1 cellular context compared by ENCODE assay signal in the genomic region with DNA sequence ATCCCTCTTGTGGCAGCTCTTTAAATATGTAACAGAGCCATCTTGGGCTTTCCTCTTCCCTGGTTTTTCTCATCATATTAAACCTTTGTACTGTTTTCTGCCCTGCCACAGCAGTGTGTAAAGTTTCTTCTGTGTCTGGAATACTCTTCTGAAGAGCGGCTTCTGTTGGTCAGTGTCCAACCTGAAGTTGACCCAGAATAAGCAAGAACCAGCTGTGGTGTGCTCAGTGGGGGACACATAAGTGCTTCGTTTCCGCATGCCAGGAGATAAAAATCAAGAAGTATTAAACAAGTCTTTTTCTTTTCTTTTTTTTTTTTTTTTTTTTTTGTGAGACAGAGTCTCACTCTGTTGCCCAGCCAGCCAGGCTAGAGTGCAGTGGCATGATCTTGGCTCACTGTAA.
TF ChIP-seq lines count a peak whose summit lies in the region.

No MANE protein-coding gene starts in this region.

TF ChIP-seq in WTC11, 78 proteins besides CTCF, POLR2A, EP300 and RAD21 (continued from another document):
- TF ChIP-seq KAT7 (CRISPR knock-in tag; IDR thresholded peaks at IDR 0.05; ENCODE audit: borderline replicate concordance) (no peak), SOX15 (CRISPR knock-in tag; IDR thresholded peaks at IDR 0.05) (no peak), NR1H2 (CRISPR knock-in tag; IDR thresholded peaks at IDR 0.05) (no peak), NR2C2 (CRISPR knock-in tag; IDR thresholded peaks at IDR 0.05) (no peak), ZNF121 (CRISPR knock-in tag; IDR thresholded peaks at IDR 0.05) (no peak), NFATC4 (CRISPR knock-in tag; IDR thresholded peaks at IDR 0.05) (no peak), GABPB1 (CRISPR knock-in tag; IDR thresholded peaks at IDR 0.05) (no peak), GTF2I (CRISPR knock-in tag; conservative IDR thresholded peaks at IDR 0.05) (no peak)
- TF ChIP-seq, protein P1, sequence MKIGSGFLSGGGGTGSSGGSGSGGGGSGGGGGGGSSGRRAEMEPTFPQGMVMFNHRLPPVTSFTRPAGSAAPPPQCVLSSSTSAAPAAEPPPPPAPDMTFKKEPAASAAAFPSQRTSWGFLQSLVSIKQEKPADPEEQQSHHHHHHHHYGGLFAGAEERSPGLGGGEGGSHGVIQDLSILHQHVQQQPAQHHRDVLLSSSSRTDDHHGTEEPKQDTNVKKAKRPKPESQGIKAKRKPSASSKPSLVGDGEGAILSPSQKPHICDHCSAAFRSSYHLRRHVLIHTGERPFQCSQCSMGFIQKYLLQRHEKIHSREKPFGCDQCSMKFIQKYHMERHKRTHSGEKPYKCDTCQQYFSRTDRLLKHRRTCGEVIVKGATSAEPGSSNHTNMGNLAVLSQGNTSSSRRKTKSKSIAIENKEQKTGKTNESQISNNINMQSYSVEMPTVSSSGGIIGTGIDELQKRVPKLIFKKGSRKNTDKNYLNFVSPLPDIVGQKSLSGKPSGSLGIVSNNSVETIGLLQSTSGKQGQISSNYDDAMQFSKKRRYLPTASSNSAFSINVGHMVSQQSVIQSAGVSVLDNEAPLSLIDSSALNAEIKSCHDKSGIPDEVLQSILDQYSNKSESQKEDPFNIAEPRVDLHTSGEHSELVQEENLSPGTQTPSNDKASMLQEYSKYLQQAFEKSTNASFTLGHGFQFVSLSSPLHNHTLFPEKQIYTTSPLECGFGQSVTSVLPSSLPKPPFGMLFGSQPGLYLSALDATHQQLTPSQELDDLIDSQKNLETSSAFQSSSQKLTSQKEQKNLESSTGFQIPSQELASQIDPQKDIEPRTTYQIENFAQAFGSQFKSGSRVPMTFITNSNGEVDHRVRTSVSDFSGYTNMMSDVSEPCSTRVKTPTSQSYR (CRISPR knock-in tag; IDR thresholded peaks at IDR 0.05): no peak
- TF ChIP-seq, protein P2, sequence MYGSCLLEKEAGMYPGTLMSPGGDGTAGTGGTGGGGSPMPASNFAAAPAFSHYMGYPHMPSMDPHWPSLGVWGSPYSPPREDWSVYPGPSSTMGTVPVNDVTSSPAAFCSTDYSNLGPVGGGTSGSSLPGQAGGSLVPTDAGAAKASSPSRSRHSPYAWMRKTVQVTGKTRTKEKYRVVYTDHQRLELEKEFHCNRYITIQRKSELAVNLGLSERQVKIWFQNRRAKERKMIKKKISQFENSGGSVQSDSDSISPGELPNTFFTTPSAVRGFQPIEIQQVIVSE (CRISPR knock-in tag; IDR thresholded peaks at IDR 0.05; ENCODE audit: borderline replicate concordance): no peak
- TF ChIP-seq, protein P3, sequence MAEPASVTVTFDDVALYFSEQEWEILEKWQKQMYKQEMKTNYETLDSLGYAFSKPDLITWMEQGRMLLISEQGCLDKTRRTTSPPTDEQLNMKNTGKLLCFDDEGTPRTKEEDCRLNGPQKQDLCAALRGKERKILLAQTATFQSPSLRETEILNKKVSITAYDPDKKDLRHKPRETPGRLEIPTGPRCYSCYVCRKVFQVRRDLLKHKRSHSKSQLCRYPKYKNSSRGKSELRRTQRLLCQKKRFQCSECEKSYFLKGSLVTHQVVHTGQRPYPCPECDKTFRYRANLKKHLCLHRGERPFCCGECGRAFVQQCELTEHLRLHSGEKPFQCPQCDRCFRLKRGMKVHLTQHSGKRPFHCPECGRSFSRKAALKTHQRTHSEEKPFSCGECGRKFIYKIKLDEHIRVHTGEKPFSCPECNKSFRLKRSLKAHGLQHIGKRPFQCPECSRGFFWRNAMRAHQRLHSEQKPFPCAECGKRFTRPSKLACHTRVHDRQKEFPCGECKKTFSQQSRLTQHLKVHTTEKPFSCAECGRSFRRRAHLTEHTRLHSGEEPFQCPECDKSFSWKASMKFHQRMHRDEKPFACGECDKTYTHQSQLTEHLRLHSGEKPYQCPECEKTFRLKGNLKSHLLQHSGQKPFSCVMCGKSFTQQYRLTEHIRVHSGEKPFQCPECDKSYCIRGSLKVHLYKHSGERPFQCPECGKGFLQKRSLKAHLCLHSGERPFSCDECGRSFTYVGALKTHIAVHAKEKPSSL (CRISPR knock-in tag; conservative IDR thresholded peaks at IDR 0.05): no peak
- TF ChIP-seq, protein P4, sequence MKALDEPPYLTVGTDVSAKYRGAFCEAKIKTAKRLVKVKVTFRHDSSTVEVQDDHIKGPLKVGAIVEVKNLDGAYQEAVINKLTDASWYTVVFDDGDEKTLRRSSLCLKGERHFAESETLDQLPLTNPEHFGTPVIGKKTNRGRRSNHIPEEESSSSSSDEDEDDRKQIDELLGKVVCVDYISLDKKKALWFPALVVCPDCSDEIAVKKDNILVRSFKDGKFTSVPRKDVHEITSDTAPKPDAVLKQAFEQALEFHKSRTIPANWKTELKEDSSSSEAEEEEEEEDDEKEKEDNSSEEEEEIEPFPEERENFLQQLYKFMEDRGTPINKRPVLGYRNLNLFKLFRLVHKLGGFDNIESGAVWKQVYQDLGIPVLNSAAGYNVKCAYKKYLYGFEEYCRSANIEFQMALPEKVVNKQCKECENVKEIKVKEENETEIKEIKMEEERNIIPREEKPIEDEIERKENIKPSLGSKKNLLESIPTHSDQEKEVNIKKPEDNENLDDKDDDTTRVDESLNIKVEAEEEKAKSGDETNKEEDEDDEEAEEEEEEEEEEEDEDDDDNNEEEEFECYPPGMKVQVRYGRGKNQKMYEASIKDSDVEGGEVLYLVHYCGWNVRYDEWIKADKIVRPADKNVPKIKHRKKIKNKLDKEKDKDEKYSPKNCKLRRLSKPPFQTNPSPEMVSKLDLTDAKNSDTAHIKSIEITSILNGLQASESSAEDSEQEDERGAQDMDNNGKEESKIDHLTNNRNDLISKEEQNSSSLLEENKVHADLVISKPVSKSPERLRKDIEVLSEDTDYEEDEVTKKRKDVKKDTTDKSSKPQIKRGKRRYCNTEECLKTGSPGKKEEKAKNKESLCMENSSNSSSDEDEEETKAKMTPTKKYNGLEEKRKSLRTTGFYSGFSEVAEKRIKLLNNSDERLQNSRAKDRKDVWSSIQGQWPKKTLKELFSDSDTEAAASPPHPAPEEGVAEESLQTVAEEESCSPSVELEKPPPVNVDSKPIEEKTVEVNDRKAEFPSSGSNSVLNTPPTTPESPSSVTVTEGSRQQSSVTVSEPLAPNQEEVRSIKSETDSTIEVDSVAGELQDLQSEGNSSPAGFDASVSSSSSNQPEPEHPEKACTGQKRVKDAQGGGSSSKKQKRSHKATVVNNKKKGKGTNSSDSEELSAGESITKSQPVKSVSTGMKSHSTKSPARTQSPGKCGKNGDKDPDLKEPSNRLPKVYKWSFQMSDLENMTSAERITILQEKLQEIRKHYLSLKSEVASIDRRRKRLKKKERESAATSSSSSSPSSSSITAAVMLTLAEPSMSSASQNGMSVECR (CRISPR knock-in tag; IDR thresholded peaks at IDR 0.05; ENCODE audit: borderline replicate concordance): no peak
- TF ChIP-seq, protein P5, sequence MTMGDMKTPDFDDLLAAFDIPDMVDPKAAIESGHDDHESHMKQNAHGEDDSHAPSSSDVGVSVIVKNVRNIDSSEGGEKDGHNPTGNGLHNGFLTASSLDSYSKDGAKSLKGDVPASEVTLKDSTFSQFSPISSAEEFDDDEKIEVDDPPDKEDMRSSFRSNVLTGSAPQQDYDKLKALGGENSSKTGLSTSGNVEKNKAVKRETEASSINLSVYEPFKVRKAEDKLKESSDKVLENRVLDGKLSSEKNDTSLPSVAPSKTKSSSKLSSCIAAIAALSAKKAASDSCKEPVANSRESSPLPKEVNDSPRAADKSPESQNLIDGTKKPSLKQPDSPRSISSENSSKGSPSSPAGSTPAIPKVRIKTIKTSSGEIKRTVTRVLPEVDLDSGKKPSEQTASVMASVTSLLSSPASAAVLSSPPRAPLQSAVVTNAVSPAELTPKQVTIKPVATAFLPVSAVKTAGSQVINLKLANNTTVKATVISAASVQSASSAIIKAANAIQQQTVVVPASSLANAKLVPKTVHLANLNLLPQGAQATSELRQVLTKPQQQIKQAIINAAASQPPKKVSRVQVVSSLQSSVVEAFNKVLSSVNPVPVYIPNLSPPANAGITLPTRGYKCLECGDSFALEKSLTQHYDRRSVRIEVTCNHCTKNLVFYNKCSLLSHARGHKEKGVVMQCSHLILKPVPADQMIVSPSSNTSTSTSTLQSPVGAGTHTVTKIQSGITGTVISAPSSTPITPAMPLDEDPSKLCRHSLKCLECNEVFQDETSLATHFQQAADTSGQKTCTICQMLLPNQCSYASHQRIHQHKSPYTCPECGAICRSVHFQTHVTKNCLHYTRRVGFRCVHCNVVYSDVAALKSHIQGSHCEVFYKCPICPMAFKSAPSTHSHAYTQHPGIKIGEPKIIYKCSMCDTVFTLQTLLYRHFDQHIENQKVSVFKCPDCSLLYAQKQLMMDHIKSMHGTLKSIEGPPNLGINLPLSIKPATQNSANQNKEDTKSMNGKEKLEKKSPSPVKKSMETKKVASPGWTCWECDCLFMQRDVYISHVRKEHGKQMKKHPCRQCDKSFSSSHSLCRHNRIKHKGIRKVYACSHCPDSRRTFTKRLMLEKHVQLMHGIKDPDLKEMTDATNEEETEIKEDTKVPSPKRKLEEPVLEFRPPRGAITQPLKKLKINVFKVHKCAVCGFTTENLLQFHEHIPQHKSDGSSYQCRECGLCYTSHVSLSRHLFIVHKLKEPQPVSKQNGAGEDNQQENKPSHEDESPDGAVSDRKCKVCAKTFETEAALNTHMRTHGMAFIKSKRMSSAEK (CRISPR knock-in tag; IDR thresholded peaks at IDR 0.05; ENCODE audit: borderline replicate concordance): no peak
- TF ChIP-seq, protein P6, sequence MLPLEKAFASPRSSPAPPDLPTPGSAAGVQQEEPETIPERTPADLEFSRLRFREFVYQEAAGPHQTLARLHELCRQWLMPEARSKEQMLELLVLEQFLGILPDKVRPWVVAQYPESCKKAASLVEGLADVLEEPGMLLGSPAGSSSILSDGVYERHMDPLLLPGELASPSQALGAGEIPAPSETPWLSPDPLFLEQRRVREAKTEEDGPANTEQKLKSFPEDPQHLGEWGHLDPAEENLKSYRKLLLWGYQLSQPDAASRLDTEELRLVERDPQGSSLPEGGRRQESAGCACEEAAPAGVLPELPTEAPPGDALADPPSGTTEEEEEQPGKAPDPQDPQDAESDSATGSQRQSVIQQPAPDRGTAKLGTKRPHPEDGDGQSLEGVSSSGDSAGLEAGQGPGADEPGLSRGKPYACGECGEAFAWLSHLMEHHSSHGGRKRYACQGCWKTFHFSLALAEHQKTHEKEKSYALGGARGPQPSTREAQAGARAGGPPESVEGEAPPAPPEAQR (CRISPR knock-in tag; IDR thresholded peaks at IDR 0.05): no peak
